Comparison of ENCODE assay signal across 17 cellular contexts in the genomic region with DNA sequence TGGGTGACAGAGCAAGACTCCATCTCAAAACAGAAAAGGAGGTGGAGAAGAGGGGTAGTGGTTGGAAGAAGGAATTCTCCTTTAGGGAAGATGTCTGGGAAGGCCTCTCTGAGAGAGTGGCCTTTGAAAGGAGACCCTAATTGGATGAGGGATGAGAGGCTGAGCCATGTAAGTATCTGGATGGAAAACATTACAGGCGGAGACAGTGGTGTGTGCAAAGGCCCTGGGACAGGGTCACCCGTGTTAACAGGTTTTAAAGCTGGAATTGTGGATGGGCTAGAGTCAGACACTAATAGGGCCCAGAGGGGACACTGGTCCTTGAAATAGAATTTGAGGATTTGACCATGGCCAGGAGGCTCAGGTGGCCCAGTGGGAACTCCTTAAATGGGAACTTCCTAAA. TPM values are rescaled to one million over a fixed set of nuclear protein-coding genes. Genes with fewer than 3 reads are reported as not detected.
DNase-seq lines count a peak whose midpoint lies in the region; ATAC-seq and TF ChIP-seq lines count a peak whose summit lies in the region.
"Had no signal": no experiment of that assay in that cellular context is flagged by ENCODE, and none has a peak within 500 bp of the region (broad histone marks: within the 10 kb centered on the region; RNA-seq: fewer than 3 reads in every experiment).

No MANE protein-coding gene starts in this region.

- H3K36me3 ChIP-seq in IMR-90 (ENCODE audit: control insufficient read depth, insufficient read depth, low read length) (peaks cover 18% of the 10 kb centered on the region), upper lobe of right lung (peaks cover 43% of the 10 kb centered on the region)

- H3K9me1 ChIP-seq in IMR-90 (ENCODE audit: insufficient read depth, low read length), result peaks cover 45% of the 10 kb centered on the region

- no peak overlapping the region for H2BK15ac ChIP-seq in IMR-90 (ENCODE audit: low read depth, low read length)

- H3K14ac ChIP-seq in IMR-90 (replicated peaks; ENCODE audit: low read depth, low read length), result no peak overlapping the region

- no peaks in the 10 kb centered on the region for H3K27me3 Mint-ChIP-seq in nephron progenitor cell (ENCODE audit: low read depth, poor library complexity)
- H3K27me3 Mint-ChIP-seq in T-helper 2 cell treated with Interferon-gamma antibody and Interleukin-4, amounts not matched to agents 5 μg/mL and 100 μg/mL, for 36 hours (ENCODE audit: low read depth), result no peaks in the 10 kb centered on the region
- H3K27me3 Mint-ChIP-seq: CD8-positive, alpha-beta memory T cell had no signal

- BruUV-seq in IMR-90 (replicated peaks; lab: Mats Ljungman, UMichigan), result no TSS peak

- H3K9ac ChIP-seq in IMR-90 (ENCODE audit: low read depth, low read length), result no peak overlapping the region
- H3K9ac ChIP-seq: BLaER1 had no signal

- POLR2A ChIA-PET in IMR-90 (lab: Charles Lee; ENCODE audit: unreplicated experiment), result no interaction called here

- dilution Hi-C loops in IMR-90 (cut with HindIII; ENCODE audit: low sequenced_read_pairs, unreplicated experiment), result no loop called here

- intact Hi-C loops in IMR-90 (cut with micrococcal nuclease), result no loop called here
- intact Hi-C loops in upper lobe of right lung (cut with DNase I), result no loop called here
- intact Hi-C loops in lower leg skin (cut with DNase I; ENCODE audit: low total_unique reads), result no loop called here

- peak; percentile 16 for DNase-seq in NCI-H82 (lab: John Stamatoyannopoulos, UW)
- no peak for DNase-seq in NCI-H82 treated with DMSO at 0.1 percent for 48 hours (lab: John Stamatoyannopoulos, UW; ENCODE audit: unreplicated experiment)
- DNase-seq in IMR-90, result no peak
- DNase-seq in nephron progenitor cell, result no peak
- no peak for DNase-seq in upper lobe of right lung
- no peak for DNase-seq in lower leg skin (ENCODE audit: low spot score in 2 of 2)
- no peak for DNase-seq in T-helper 2 cell treated with Interferon-gamma antibody and Interleukin-4, amounts not matched to agents 5 μg/mL and 100 μg/mL, for 36 hours (ENCODE audit: low spot score)
- DNase-seq: AML-193; Caco-2; CD8-positive, alpha-beta memory T cell; DND-41; GDM1; HFFc6 had no signal

- no peak overlapping the region for H2BK5ac ChIP-seq in IMR-90 (ENCODE audit: low read depth, low read length, poor library complexity, severe bottlenecking)

- in situ Hi-C loops in IMR-90 (cut with MboI; ENCODE audit: low sequenced_read_pairs), result no loop called here

- no peak for TF ChIP-seq RAD21 in IMR-90 (IDR thresholded peaks at IDR 0.05; ENCODE audit: low read length)

- WGBS in IMR-90 (ENCODE audit: extremely low coverage in 2 of 2, insufficient read length in 1 of 2), 2 experiments, result 92% methylated on average over 2 of the region's 2 CpGs; no CpG with 5 or more reads in 1 of the 2 experiments
- WGBS in lower leg skin, 2 donors, result 93 to 100% methylated on average over 2 of the region's 2 CpGs

- peaks cover 20% of the 10 kb centered on the region for H4K20me1 ChIP-seq in IMR-90 (ENCODE audit: insufficient read depth, low read length)

- TF ChIP-seq CTCF in IMR-90 (conservative IDR thresholded peaks at IDR 0.05; ENCODE audit: low read depth, low read length), result no peak
- no peak for TF ChIP-seq CTCF in nephron progenitor cell (IDR thresholded peaks at IDR 0.05)
- TF ChIP-seq CTCF in upper lobe of right lung (IDR thresholded peaks at IDR 0.05), result no peak
- no peak for TF ChIP-seq CTCF in lower leg skin (IDR thresholded peaks at IDR 0.05)

- no peak overlapping the region for H4K5ac ChIP-seq in IMR-90 (ENCODE audit: low read depth, low read length)

- peak overlapping the region; percentile 65 for H3K27ac Mint-ChIP-seq in nephron progenitor cell
- H3K27ac Mint-ChIP-seq in T-helper 2 cell treated with Interferon-gamma antibody and Interleukin-4, amounts not matched to agents 5 μg/mL and 100 μg/mL, for 36 hours, result no peak overlapping the region

- H2AK9ac ChIP-seq in IMR-90 (replicated peaks; ENCODE audit: low read depth, low read length, poor library complexity), result no peak overlapping the region

- H2AK5ac ChIP-seq in IMR-90 (ENCODE audit: low read depth, low read length), result no peak overlapping the region

- CTCF ChIA-PET in IMR-90 (lab: Yijun Ruan, JAX), result no interaction called here

- no peak overlapping the region for H2BK20ac ChIP-seq in IMR-90 (ENCODE audit: low read depth, low read length)

- H3K4me3 ChIP-seq in IMR-90 (ENCODE audit: insufficient read depth, low read depth, low read length) (no peak overlapping the region), upper lobe of right lung (no peak overlapping the region), lower leg skin (ENCODE audit: low read depth, poor library complexity, severe bottlenecking) (no peak overlapping the region)
- H3K4me3 ChIP-seq: BLaER1, HAP-1 had no signal

- peaks cover 25% of the 10 kb centered on the region for H3K4me1 ChIP-seq in IMR-90 (ENCODE audit: control insufficient read depth, insufficient read depth, low read length)
- H3K4me1 ChIP-seq in upper lobe of right lung, result peaks cover 39% of the 10 kb centered on the region
- H3K4me1 ChIP-seq: HAP-1 had no signal

- no peak overlapping the region for H3K23ac ChIP-seq in IMR-90 (ENCODE audit: low read depth, low read length)

- H3K79me1 ChIP-seq in IMR-90 (ENCODE audit: low read depth in 1 of 2, low read length in 2 of 2), result peaks cover 34 to 66% of the 10 kb centered on the region in 2 experiments

- TF ChIP-seq POLR2A in IMR-90 (IDR thresholded peaks at IDR 0.05; ENCODE audit: low read depth, low read length), result no peak
- no peak for TF ChIP-seq POLR2A in lower leg skin (IDR thresholded peaks at IDR 0.05)

- no peak overlapping the region for H4K8ac ChIP-seq in IMR-90 (ENCODE audit: low read depth in 2 of 2, low read length in 2 of 2)

- H3K36me3 Mint-ChIP-seq in nephron progenitor cell (ENCODE audit: low read depth), result peaks cover 14% of the 10 kb centered on the region
- peaks cover 10% of the 10 kb centered on the region for H3K36me3 Mint-ChIP-seq in T-helper 2 cell treated with Interferon-gamma antibody and Interleukin-4, amounts not matched to agents 5 μg/mL and 100 μg/mL, for 36 hours (ENCODE audit: low read depth)

- no peak overlapping the region for H3K56ac ChIP-seq in IMR-90 (ENCODE audit: extremely low read depth, insufficient read depth, low read length)

- ATAC-seq in IMR-90 (ENCODE audit: low read depth) (no peak), upper lobe of right lung (no peak)

- no peaks in the 10 kb centered on the region for H3K9me3 Mint-ChIP-seq in nephron progenitor cell
- H3K9me3 Mint-ChIP-seq in T-helper 2 cell treated with Interferon-gamma antibody and Interleukin-4, amounts not matched to agents 5 μg/mL and 100 μg/mL, for 36 hours, result no peaks in the 10 kb centered on the region
- H3K9me3 Mint-ChIP-seq: CD8-positive, alpha-beta memory T cell; HFFc6 had no signal

- H3K27me3 ChIP-seq in IMR-90 (ENCODE audit: control insufficient read depth, insufficient read depth, low read length) (no peaks in the 10 kb centered on the region), upper lobe of right lung (no peaks in the 10 kb centered on the region)
- H3K27me3 ChIP-seq: BLaER1 had no signal

- H2BK120ac ChIP-seq in IMR-90 (ENCODE audit: low read depth, low read length), result no peak overlapping the region

- H3K27ac ChIP-seq in IMR-90 (ENCODE audit: insufficient read depth, low read length) (peak overlapping the region; percentile 27; the same call in 1 of the 2 replicates), upper lobe of right lung (peak overlapping the region; percentile 42)
- H3K27ac ChIP-seq: 22Rv1, BLaER1, HL-60 had no signal

- no peak overlapping the region for H2AFZ ChIP-seq in IMR-90 (replicated peaks; ENCODE audit: low read length, poor library complexity)

- H3K4ac ChIP-seq in IMR-90 (ENCODE audit: low read depth, low read length), result 0 out of 2 replicates have a peak overlapping the region, but pooled peaks have one; percentile 42

- no peak overlapping the region for H4K91ac ChIP-seq in IMR-90 (ENCODE audit: insufficient read depth, low read depth, low read length)

- H3K9me3 ChIP-seq in IMR-90 (ENCODE audit: control insufficient read depth, insufficient read depth, low read length), result no peaks in the 10 kb centered on the region
- no peaks in the 10 kb centered on the region for H3K9me3 ChIP-seq in upper lobe of right lung
- H3K9me3 ChIP-seq: BLaER1, Caco-2, HAP-1 had no signal

- H3K18ac ChIP-seq in IMR-90 (ENCODE audit: low read depth, low read length), result no peak overlapping the region

- H3K4me1 Mint-ChIP-seq in nephron progenitor cell, result peaks cover 33% of the 10 kb centered on the region
- peaks cover 10% of the 10 kb centered on the region for H3K4me1 Mint-ChIP-seq in T-helper 2 cell treated with Interferon-gamma antibody and Interleukin-4, amounts not matched to agents 5 μg/mL and 100 μg/mL, for 36 hours (ENCODE audit: low read depth)

- no peak overlapping the region for H3K4me2 ChIP-seq in IMR-90 (ENCODE audit: low read depth, low read length)
- H3K4me2 ChIP-seq: BLaER1 had no signal

- no peak overlapping the region for H3K4me3 Mint-ChIP-seq in nephron progenitor cell
- no peak overlapping the region for H3K4me3 Mint-ChIP-seq in T-helper 2 cell treated with Interferon-gamma antibody and Interleukin-4, amounts not matched to agents 5 μg/mL and 100 μg/mL, for 36 hours
- H3K4me3 Mint-ChIP-seq: CD8-positive, alpha-beta memory T cell; HFFc6 had no signal

TF ChIP-seq in IMR-90, 13 proteins besides CTCF, POLR2A, EP300 and RAD21 (continues in another document):
- TF ChIP-seq RCOR1 (IDR thresholded peaks at IDR 0.05; ENCODE audit: insufficient replicate concordance, low read length) (no peak), CEBPB (IDR thresholded peaks at IDR 0.05; ENCODE audit: low read depth, low read length) (no peak), RFX5 (IDR thresholded peaks at IDR 0.05; ENCODE audit: low read depth, low read length) (no peak), CHD1 (IDR thresholded peaks at IDR 0.05; ENCODE audit: low read depth, low read length) (no peak), FOS (IDR thresholded peaks at IDR 0.05; ENCODE audit: low read depth, low read length) (no peak)

RNA-seq across cellular contexts. Expression of gene SNAP29, which starts 10.4 kb away (rescaled TPM):
- total RNA-seq in IMR-90 (2012; rRNA removed) (10.6 and 12.5 TPM in 2 replicates), upper lobe of right lung (24.3 TPM), lower leg skin (10 to 100 TPM; 25.0 to 34.4 (median 32.9) TPM)
- 29.5 and 30.0 TPM in 2 replicates for polyA plus RNA-seq in IMR-90 (2012; rRNA removed)
- 11.1 and 11.3 TPM in 2 replicates for polyA plus RNA-seq in IMR-90 (2012; cell fraction: cytosol; rRNA removed)
- polyA plus RNA-seq in IMR-90 (2012; cell fraction: nucleus; rRNA removed; ENCODE audit: low replicate concordance), result 3.2 and 13.2 TPM in 2 replicates

RNA-seq across cellular contexts. Expression of gene PI4KA, which starts 10.6 kb away (rescaled TPM):
- total RNA-seq in IMR-90 (2012; rRNA removed) (16.8 and 18.6 TPM in 2 replicates), upper lobe of right lung (113 TPM), lower leg skin (10 to 100 TPM; 42.5 to 81.3 (median 66.1) TPM)
- polyA plus RNA-seq in IMR-90 (2012; rRNA removed), result 35.5 and 39.3 TPM in 2 replicates
- polyA plus RNA-seq in IMR-90 (2012; cell fraction: cytosol; rRNA removed), result 20.8 and 29.0 TPM in 2 replicates
- 65.8 and 113 TPM in 2 replicates for polyA plus RNA-seq in IMR-90 (2012; cell fraction: nucleus; rRNA removed; ENCODE audit: low replicate concordance)

RNA-seq across cellular contexts. Expression of gene CRKL, which starts 48.0 kb away (rescaled TPM):
- total RNA-seq in IMR-90 (2012; rRNA removed) (35.5 and 35.8 TPM in 2 replicates), upper lobe of right lung (60.8 TPM), lower leg skin (10 to 100 TPM; 54.3 to 94.1 (median 64.9) TPM)
- 18.7 and 20.6 TPM in 2 replicates for polyA plus RNA-seq in IMR-90 (2012; rRNA removed)
- 10.2 and 12.1 TPM in 2 replicates for polyA plus RNA-seq in IMR-90 (2012; cell fraction: cytosol; rRNA removed)
- polyA plus RNA-seq in IMR-90 (2012; cell fraction: nucleus; rRNA removed; ENCODE audit: low replicate concordance), result 8.6 and 11.6 TPM in 2 replicates
